In genomic region chr2:220175967-220176366, GRCh38 we compare ENCODE assay signal across 15 cellular contexts.
A peak's percentile ranks its signal among the peaks of the same experiment; 100 is the strongest.
DNase-seq lines count a peak whose midpoint lies in the region; ATAC-seq, FAIRE-seq and TF ChIP-seq lines count a peak whose summit lies in the region.
"Had no signal": no experiment of that assay in that cellular context is flagged by ENCODE, and none has a peak within 500 bp of the region (broad histone marks: within the 10 kb centered on the region; RNA-seq: fewer than 3 reads in every experiment).

No MANE protein-coding gene starts in this region.

- H3K4me1 ChIP-seq in PC-3 (ENCODE audit: insufficient read depth, low read length) = peaks cover 33% of the 10 kb centered on the region
- peaks cover 0 to 45% (median 8%) of the 10 kb centered on the region in 3 donors for H3K4me1 ChIP-seq in esophagus squamous epithelium
- no peaks in the 10 kb centered on the region for H3K4me1 ChIP-seq in small intestine (ENCODE audit: control insufficient read depth in 2 of 2, insufficient read depth in 1 of 2, low read depth in 1 of 2, low read length in 1 of 2)

- H3K27ac ChIP-seq in PC-3 (ENCODE audit: low read length) (peak overlapping the region; percentile 4; the same call in 1 of the 2 replicates), esophagus squamous epithelium (peak overlapping the region; percentile 44 to 75 (median 60)), small intestine (ENCODE audit: low read depth in 1 of 2, low read length in 1 of 2) (no peak overlapping the region)

- no peaks in the 10 kb centered on the region for H3K79me2 ChIP-seq in PC-3 (ENCODE audit: low read length)

- no peaks in the 10 kb centered on the region for H3K36me3 ChIP-seq in PC-3 (ENCODE audit: low read depth, low read length)
- no peaks in the 10 kb centered on the region for H3K36me3 ChIP-seq in bronchial epithelial cell (ENCODE audit: control insufficient read depth, insufficient read depth, low read length)
- H3K36me3 ChIP-seq in esophagus squamous epithelium = no peaks in the 10 kb centered on the region
- no peaks in the 10 kb centered on the region for H3K36me3 ChIP-seq in small intestine (ENCODE audit: control insufficient read depth in 2 of 2, insufficient read depth in 2 of 2, low read length in 2 of 2)

- ATAC-seq in PC-3 = peak; percentile 96
- ATAC-seq in stimulated activated memory B cell treated with anti-CD40 and anti-IgM and Interleukin-4, amounts not matched to agents 10 μg/mL and 1 μg/mL and 100 μg/mL, for 72 hours = peak; percentile 9
- no peak for ATAC-seq in HG02970 (IDR thresholded peaks at IDR 0.05; ENCODE audit: low FRiP score, unreplicated experiment)
- ATAC-seq: CD8-positive, alpha-beta T cell; HCT116 had no signal

- WGBS in esophagus squamous epithelium, 2 donors = 39 to 52% methylated on average over 2 of the region's 2 CpGs
- WGBS in small intestine, 3 donors = 82 to 91% (median 83%) methylated on average over 2 of the region's 2 CpGs

- no peak overlapping the region for H3K9ac ChIP-seq in PC-3 (ENCODE audit: low read length)

- no peaks in the 10 kb centered on the region for H3K4me1 Mint-ChIP-seq in stimulated activated memory B cell treated with anti-CD40 and anti-IgM and Interleukin-4, amounts not matched to agents 10 μg/mL and 1 μg/mL and 100 μg/mL, for 72 hours
- H3K4me1 Mint-ChIP-seq: CD14-positive monocyte had no signal

- H3K4me3 ChIP-seq in PC-3 (ENCODE audit: low read length) (no peak overlapping the region), bronchial epithelial cell (ENCODE audit: low read depth, low read length) (no peak overlapping the region), esophagus squamous epithelium (no peak overlapping the region), small intestine (ENCODE audit: low read depth in 1 of 2, low read length in 2 of 2) (no peak overlapping the region)

- no peaks in the 10 kb centered on the region for H3K27me3 Mint-ChIP-seq in stimulated activated memory B cell treated with anti-CD40 and anti-IgM and Interleukin-4, amounts not matched to agents 10 μg/mL and 1 μg/mL and 100 μg/mL, for 72 hours

- H3K9me3 ChIP-seq in PC-3 (ENCODE audit: low read length) (no peaks in the 10 kb centered on the region), esophagus squamous epithelium (no peaks in the 10 kb centered on the region), small intestine (ENCODE audit: control insufficient read depth, low read depth) (no peaks in the 10 kb centered on the region)

- no peaks in the 10 kb centered on the region for H3K9me3 Mint-ChIP-seq in stimulated activated memory B cell treated with anti-CD40 and anti-IgM and Interleukin-4, amounts not matched to agents 10 μg/mL and 1 μg/mL and 100 μg/mL, for 72 hours
- H3K9me3 Mint-ChIP-seq: CD8-positive, alpha-beta T cell had no signal

- no peak overlapping the region for H2AFZ ChIP-seq in PC-3 (ENCODE audit: low read length)

- peak; percentile 51 for DNase-seq in PC-3
- DNase-seq in bronchial epithelial cell (ENCODE audit: low read depth) = peak; percentile 45
- no peak for DNase-seq in esophagus squamous epithelium (lab: John Stamatoyannopoulos, UW)
- DNase-seq in DMS153 treated with DMSO at 0.1 percent for 48 hours (lab: John Stamatoyannopoulos, UW; ENCODE audit: unreplicated experiment) = no peak
- no peak for DNase-seq in small intestine
- DNase-seq: CD8-positive, alpha-beta T cell; COR-L47; DMS153; DND-41; GF-D8 had no signal

- no peaks in the 10 kb centered on the region for H3K9me2 ChIP-seq in PC-3 (replicated peaks; ENCODE audit: low read length)

- no peak overlapping the region for H3K4me2 ChIP-seq in PC-3 (ENCODE audit: low read length)

- TF ChIP-seq POLR2A in esophagus squamous epithelium (IDR thresholded peaks at IDR 0.05) = no peak

- peak; percentile 52 for FAIRE-seq in bronchial epithelial cell (lab: Jason Lieb, UNC)
- FAIRE-seq in small intestine (lab: Jason Lieb, UNC) = no peak
- FAIRE-seq: D721Med had no signal

- no peaks in the 10 kb centered on the region for H4K20me1 ChIP-seq in PC-3 (ENCODE audit: low read length)

- H3K27ac Mint-ChIP-seq in stimulated activated memory B cell treated with anti-CD40 and anti-IgM and Interleukin-4, amounts not matched to agents 10 μg/mL and 1 μg/mL and 100 μg/mL, for 72 hours = no peak overlapping the region
- H3K27ac Mint-ChIP-seq: CD14-positive monocyte; CD8-positive, alpha-beta T cell had no signal

- H3K36me3 Mint-ChIP-seq in stimulated activated memory B cell treated with anti-CD40 and anti-IgM and Interleukin-4, amounts not matched to agents 10 μg/mL and 1 μg/mL and 100 μg/mL, for 72 hours = no peaks in the 10 kb centered on the region
- H3K36me3 Mint-ChIP-seq: CD14-positive monocyte; CD8-positive, alpha-beta T cell had no signal

- CTCF ChIA-PET in PC-3 (lab: Charles Lee) = no interaction called here

- H3K4me3 Mint-ChIP-seq in stimulated activated memory B cell treated with anti-CD40 and anti-IgM and Interleukin-4, amounts not matched to agents 10 μg/mL and 1 μg/mL and 100 μg/mL, for 72 hours = no peak overlapping the region
- H3K4me3 Mint-ChIP-seq: CD14-positive monocyte; CD8-positive, alpha-beta T cell had no signal

- POLR2A ChIA-PET in PC-3 (lab: Charles Lee; ENCODE audit: unreplicated experiment) = no interaction called here

- no peaks in the 10 kb centered on the region for H3F3A ChIP-seq in PC-3 (ENCODE audit: low read length, unreplicated experiment)

- H3K27me3 ChIP-seq in PC-3 (ENCODE audit: low read length) = no peaks in the 10 kb centered on the region
- H3K27me3 ChIP-seq in bronchial epithelial cell (ENCODE audit: control insufficient read depth, insufficient read depth, low read length) = no peaks in the 10 kb centered on the region
- no peaks in the 10 kb centered on the region for H3K27me3 ChIP-seq in esophagus squamous epithelium
- no peaks in the 10 kb centered on the region for H3K27me3 ChIP-seq in small intestine (ENCODE audit: control insufficient read depth in 2 of 2, insufficient read depth in 2 of 2, low read length in 2 of 2)

- BruUV-seq in PC-3 (replicated peaks; lab: Mats Ljungman, UMichigan) = no TSS peak

- TF ChIP-seq CTCF in PC-3 (conservative IDR thresholded peaks at IDR 0.05; ENCODE audit: low read depth, low read length) (no peak), bronchial epithelial cell (IDR thresholded peaks at IDR 0.05; ENCODE audit: insufficient read depth, low read length, severe bottlenecking) (no peak), esophagus squamous epithelium (IDR thresholded peaks at IDR 0.05) (no peak)

- intact Hi-C loops in PC-3 (cut with micrococcal nuclease) = no loop called here
- intact Hi-C loops in esophagus squamous epithelium (cut with DNase I) = no loop called here

Comparison
In these comparisons a context has a peak if more than half of its experiments do, and no peak if none do; other contexts are left out.
1. DNase-seq: peak in PC-3 (single experiment) and bronchial epithelial cell (single experiment); none in esophagus squamous epithelium (single experiment), DMS153 treated with DMSO at 0.1 percent for 48 hours (single experiment) and small intestine (single experiment).
2. H3K27ac ChIP-seq: peak in PC-3 (single experiment) and esophagus squamous epithelium (4 of 4); none in small intestine (0 of 2).